1 cellular context compared by ENCODE assay signal in genomic region chr9:108612510-108612909, GRCh38.
A peak's percentile ranks its signal among the peaks of the same experiment; 100 is the strongest.
TF ChIP-seq lines count a peak whose summit lies in the region.

No MANE protein-coding gene starts in this region.

TF ChIP-seq in K562, 482 proteins besides CTCF, POLR2A, EP300 and RAD21 (continued from another document):
- no peak for TF ChIP-seq CUX1 (CRISPR knock-in tag; IDR thresholded peaks at IDR 0.05)
- TF ChIP-seq ERF (CRISPR knock-in tag; IDR thresholded peaks at IDR 0.05), result no peak
- peak; percentile 77 for TF ChIP-seq CEBPB (tag; IDR thresholded peaks at IDR 0.05)
- no peak for TF ChIP-seq PHF8 (IDR thresholded peaks at IDR 0.05; ENCODE audit: borderline replicate concordance, low read length)
- no peak for TF ChIP-seq CEBPG (CRISPR knock-in tag; IDR thresholded peaks at IDR 0.05)
- peak; percentile 27 to 70; a peak in 2 of 4 replicates for TF ChIP-seq CEBPG (tag; conservative IDR thresholded peaks at IDR 0.05 in 1 of 2, IDR thresholded peaks at IDR 0.05 in 1 of 2)
- no peak for TF ChIP-seq PYGO2 (tag; IDR thresholded peaks at IDR 0.05)
TF ChIP-seq in K562: peak in this region for 2.
